In genomic region chr1:30785714-30786113, GRCh38 we compare ENCODE assay signal across 1 cellular context.
TF ChIP-seq lines count a peak whose summit lies in the region.

No MANE protein-coding gene starts in this region.

TF ChIP-seq in K562, 482 proteins besides CTCF, POLR2A, EP300 and RAD21 (continued from another document):
- TF ChIP-seq RREB1 (CRISPR knock-in tag; IDR thresholded peaks at IDR 0.05): no peak
